In the genomic region with DNA sequence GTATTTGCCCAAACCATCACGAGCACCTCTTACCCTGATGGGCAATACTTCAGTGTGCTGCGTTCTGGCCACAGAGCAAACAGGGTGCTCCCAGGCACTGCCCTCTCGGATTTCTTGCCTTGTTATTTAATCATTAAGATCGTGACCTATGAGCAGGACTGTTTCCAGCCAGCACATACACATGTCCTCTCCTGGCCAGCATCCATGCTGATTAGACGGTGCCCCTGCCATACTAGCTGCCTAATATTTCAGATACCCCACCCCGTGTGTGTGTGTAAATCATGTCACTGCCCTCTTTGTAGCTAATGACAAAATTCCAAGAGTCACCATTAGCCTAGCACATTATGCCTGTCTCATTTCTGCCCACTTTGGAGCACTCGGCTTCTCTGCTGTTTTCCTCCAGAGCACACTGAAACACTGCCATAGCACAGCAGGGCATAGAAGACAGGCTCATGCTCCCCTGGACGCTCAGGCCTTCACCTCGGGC, we compare ENCODE assay signal across 1 cellular context.
TF ChIP-seq lines count a peak whose summit lies in the region.

No MANE protein-coding gene starts in this region.

TF ChIP-seq in HepG2, 621 proteins besides CTCF, POLR2A, EP300 and RAD21 (continued from another document):
- TF ChIP-seq ZFP62 (CRISPR knock-in tag; IDR thresholded peaks at IDR 0.05), result no peak
- peak; percentile 39; the same call in 1 of the 2 replicates for TF ChIP-seq ZNF124 (CRISPR knock-in tag; IDR thresholded peaks at IDR 0.05)
- peak; percentile 37; the same call in 1 of the 2 replicates for TF ChIP-seq GMEB1 (CRISPR knock-in tag; IDR thresholded peaks at IDR 0.05; ENCODE audit: borderline replicate concordance)
- peak; percentile 2; the same call in 1 of the 2 replicates for TF ChIP-seq SAP130 (CRISPR knock-in tag; IDR thresholded peaks at IDR 0.05; ENCODE audit: low read depth)
- TF ChIP-seq ZNF44 (CRISPR knock-in tag; IDR thresholded peaks at IDR 0.05), result 0 out of 2 replicates have a peak, but pooled peaks have one; percentile 19
- TF ChIP-seq E2F5 (CRISPR knock-in tag; conservative IDR thresholded peaks at IDR 0.05), result no peak
- TF ChIP-seq LCORL (IDR thresholded peaks at IDR 0.05), result no peak
- 0 out of 2 replicates have a peak, but pooled peaks have one; percentile 2 for TF ChIP-seq LCORL (CRISPR knock-in tag; IDR thresholded peaks at IDR 0.05)
- TF ChIP-seq, protein P1, sequence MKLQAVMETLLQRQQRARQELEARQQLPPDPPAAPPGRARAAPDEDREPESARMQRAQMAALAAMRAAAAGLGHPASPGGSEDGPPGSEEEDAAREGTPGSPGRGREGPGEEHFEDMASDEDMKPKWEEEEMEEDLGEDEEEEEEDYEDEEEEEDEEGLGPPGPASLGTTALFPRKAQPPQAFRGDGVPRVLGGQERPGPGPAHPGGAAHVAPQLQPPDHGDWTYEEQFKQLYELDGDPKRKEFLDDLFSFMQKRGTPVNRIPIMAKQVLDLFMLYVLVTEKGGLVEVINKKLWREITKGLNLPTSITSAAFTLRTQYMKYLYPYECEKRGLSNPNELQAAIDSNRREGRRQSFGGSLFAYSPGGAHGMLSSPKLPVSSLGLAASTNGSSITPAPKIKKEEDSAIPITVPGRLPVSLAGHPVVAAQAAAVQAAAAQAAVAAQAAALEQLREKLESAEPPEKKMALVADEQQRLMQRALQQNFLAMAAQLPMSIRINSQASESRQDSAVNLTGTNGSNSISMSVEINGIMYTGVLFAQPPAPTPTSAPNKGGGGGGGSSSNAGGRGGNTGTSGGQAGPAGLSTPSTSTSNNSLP (IDR thresholded peaks at IDR 0.05; ENCODE audit: low read depth, low read length), result 0 out of 2 replicates have a peak, but pooled peaks have one; percentile 15
- TF ChIP-seq RBAK (CRISPR knock-in tag; IDR thresholded peaks at IDR 0.05), result no peak
- TF ChIP-seq, protein P2, sequence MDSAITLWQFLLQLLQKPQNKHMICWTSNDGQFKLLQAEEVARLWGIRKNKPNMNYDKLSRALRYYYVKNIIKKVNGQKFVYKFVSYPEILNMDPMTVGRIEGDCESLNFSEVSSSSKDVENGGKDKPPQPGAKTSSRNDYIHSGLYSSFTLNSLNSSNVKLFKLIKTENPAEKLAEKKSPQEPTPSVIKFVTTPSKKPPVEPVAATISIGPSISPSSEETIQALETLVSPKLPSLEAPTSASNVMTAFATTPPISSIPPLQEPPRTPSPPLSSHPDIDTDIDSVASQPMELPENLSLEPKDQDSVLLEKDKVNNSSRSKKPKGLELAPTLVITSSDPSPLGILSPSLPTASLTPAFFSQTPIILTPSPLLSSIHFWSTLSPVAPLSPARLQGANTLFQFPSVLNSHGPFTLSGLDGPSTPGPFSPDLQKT (CRISPR knock-in tag; IDR thresholded peaks at IDR 0.05; ENCODE audit: borderline replicate concordance), result no peak
- TF ChIP-seq HDAC6 (IDR thresholded peaks at IDR 0.05; ENCODE audit: low read depth, low read length), result no peak
- TF ChIP-seq NFE2L1 (CRISPR knock-in tag; IDR thresholded peaks at IDR 0.05; ENCODE audit: borderline replicate concordance), result no peak
- TF ChIP-seq PITX1 (CRISPR knock-in tag; IDR thresholded peaks at IDR 0.05), result no peak
- TF ChIP-seq ZNF24 (IDR thresholded peaks at IDR 0.05), result no peak
- TF ChIP-seq ZNF326 (CRISPR knock-in tag; IDR thresholded peaks at IDR 0.05; ENCODE audit: borderline replicate concordance), result 0 out of 2 replicates have a peak, but pooled peaks have one; percentile 14
- 0 out of 2 replicates have a peak, but pooled peaks have one; percentile 19 for TF ChIP-seq ZMYM4 (CRISPR knock-in tag; IDR thresholded peaks at IDR 0.05)
- TF ChIP-seq TGIF2 (CRISPR knock-in tag; IDR thresholded peaks at IDR 0.05), result 0 out of 2 replicates have a peak, but pooled peaks have one; percentile 28
- TF ChIP-seq ZNF318 (CRISPR knock-in tag; IDR thresholded peaks at IDR 0.05), result 0 out of 2 replicates have a peak, but pooled peaks have one; percentile 50
- TF ChIP-seq ZNF503 (CRISPR knock-in tag; IDR thresholded peaks at IDR 0.05), result no peak
- TF ChIP-seq ATF7-NPFF (CRISPR knock-in tag; IDR thresholded peaks at IDR 0.05; ENCODE audit: low read depth), result peak; percentile 70; the same call in 1 of the 2 replicates
- TF ChIP-seq CAMTA2 (CRISPR knock-in tag; IDR thresholded peaks at IDR 0.05; ENCODE audit: borderline replicate concordance), result peak; percentile 21; the same call in 1 of the 2 replicates
- peak; percentile 76 for TF ChIP-seq ZNF263 (CRISPR knock-in tag; IDR thresholded peaks at IDR 0.05)
- no peak for TF ChIP-seq ZNF251 (CRISPR knock-in tag; IDR thresholded peaks at IDR 0.05)
- TF ChIP-seq ZNF589 (CRISPR knock-in tag; conservative IDR thresholded peaks at IDR 0.05), result no peak
- 0 out of 2 replicates have a peak, but pooled peaks have one; percentile 50 for TF ChIP-seq ZNF724P (CRISPR knock-in tag; IDR thresholded peaks at IDR 0.05; ENCODE audit: borderline replicate concordance)
- TF ChIP-seq FOXC1 (CRISPR knock-in tag; IDR thresholded peaks at IDR 0.05; ENCODE audit: borderline replicate concordance), result peak; percentile 41; the same call in 1 of the 2 replicates
- peak; percentile 20; the same call in 1 of the 2 replicates for TF ChIP-seq ISL2 (CRISPR knock-in tag; IDR thresholded peaks at IDR 0.05)
- no peak for TF ChIP-seq KLF13 (CRISPR knock-in tag; IDR thresholded peaks at IDR 0.05)
- TF ChIP-seq MED1 (CRISPR knock-in tag; IDR thresholded peaks at IDR 0.05), result peak; percentile 43
- TF ChIP-seq FOSL2 (CRISPR knock-in tag; IDR thresholded peaks at IDR 0.05), result no peak
- TF ChIP-seq ZBTB49 (CRISPR knock-in tag; IDR thresholded peaks at IDR 0.05; ENCODE audit: borderline replicate concordance), result 0 out of 2 replicates have a peak, but pooled peaks have one; percentile 53
- 0 out of 4 replicates have a peak, but pooled peaks of 1 of the 2 experiments have one; percentile 24 for TF ChIP-seq NR2F1 (CRISPR knock-in tag; IDR thresholded peaks at IDR 0.05)
